In genomic region chr10:27503498-27504006, GRCh38 we compare ENCODE assay signal across 8 cellular contexts. TPM values are rescaled to one million over a fixed set of nuclear protein-coding genes. Genes with fewer than 3 reads are reported as not detected.
DNase-seq lines count a peak whose midpoint lies in the region; ATAC-seq, FAIRE-seq and TF ChIP-seq lines count a peak whose summit lies in the region.

No MANE protein-coding gene starts in this region.

- H3K4me3 ChIP-seq in CD8-positive, alpha-beta T cell (ENCODE audit: low read depth, low read length): peak overlapping the region; percentile 28
- H3K4me3 ChIP-seq in H1 (ENCODE audit: extremely low read depth in 1 of 4, insufficient read depth in 2 of 4, low read depth in 3 of 4, low read length in 4 of 4) (peak overlapping the region; percentile 76 to 89 (median 82); a peak in 7 of 8 replicates), neutrophil (ENCODE audit: low read depth in 1 of 2, low read length in 1 of 2) (peak overlapping the region; percentile 74 to 89)

- no peak overlapping the region for H2BK20ac ChIP-seq in H1 (ENCODE audit: low read length)

- H3K36me3 ChIP-seq in CD8-positive, alpha-beta T cell (ENCODE audit: insufficient read depth, low read length): no peaks in the 10 kb centered on the region
- H3K36me3 ChIP-seq in H1 (ENCODE audit: control insufficient read depth in 2 of 4, insufficient read depth in 4 of 4, low read length in 3 of 4) (no peaks in the 10 kb centered on the region), neutrophil (peaks cover 6% of the 10 kb centered on the region)

- H2BK15ac ChIP-seq in H1 (ENCODE audit: low read length): 0 out of 2 replicates have a peak overlapping the region, but pooled peaks have one; percentile 49

- peak overlapping the region; percentile 99 for H3K4me3 Mint-ChIP-seq in CD8-positive, alpha-beta T cell

- no peak overlapping the region for H3K4ac ChIP-seq in H1 (replicated peaks; ENCODE audit: insufficient read length, low read depth, low read length)

- H3K4me1 Mint-ChIP-seq in CD8-positive, alpha-beta T cell (ENCODE audit: low read depth): peaks cover 46% of the 10 kb centered on the region

- H3K18ac ChIP-seq in H1 (ENCODE audit: extremely low read depth, low read length): no peak overlapping the region

- H3K27ac Mint-ChIP-seq in CD8-positive, alpha-beta T cell: peak overlapping the region; percentile 98

- peaks cover 28% of the 10 kb centered on the region for H3K4me1 ChIP-seq in CD8-positive, alpha-beta T cell (ENCODE audit: insufficient read depth, low read length)
- H3K4me1 ChIP-seq in H1 (replicated peaks in 1 of 4; ENCODE audit: control insufficient read depth in 3 of 4, insufficient read depth in 4 of 4, low read length in 3 of 4): no peaks in the 10 kb centered on the region
- H3K4me1 ChIP-seq in neutrophil (ENCODE audit: control insufficient read depth in 1 of 2, insufficient read depth in 1 of 2, low read depth in 1 of 2, low read length in 1 of 2): peaks cover 37 to 41% of the 10 kb centered on the region in 2 experiments

- H3K36me3 Mint-ChIP-seq in CD8-positive, alpha-beta T cell: peaks cover 25% of the 10 kb centered on the region

- FAIRE-seq in H1 (lab: Jason Lieb, UNC): no peak

- H3K27ac ChIP-seq in CD8-positive, alpha-beta T cell (ENCODE audit: low read depth, low read length): peak overlapping the region; percentile 81
- H3K27ac ChIP-seq in H1 (ENCODE audit: low read depth, low read length) (peak overlapping the region; percentile 13; the same call in 1 of the 2 replicates), neutrophil (peak overlapping the region; percentile 89)

- peak overlapping the region in 3 of 4 experiments; percentile 13 to 86 (median 26); a peak in 4 of 7 replicates for H3K9ac ChIP-seq in H1 (replicated peaks in 1 of 4; ENCODE audit: extremely low read depth in 1 of 4, low read depth in 3 of 4, low read length in 3 of 4)

- POLR2A ChIA-PET in CD8-positive, alpha-beta T cell (lab: Charles Lee): interaction anchor here (0.7 to 2.4 kb wide), 20 partner anchors 8 to 1029 kb away, joined by 3 to 12 read pairs (median 5); partner anchors contain the start of genes MPP7, WAC and YME1L1
- POLR2A ChIA-PET in H1 (lab: Charles Lee; ENCODE audit: partially characterized antibody): interaction anchor here (0.6 to 1.6 kb wide), 2 partner anchors 10 to 33 kb away, joined by 4 to 6 read pairs; no protein-coding TSS in a partner anchor

- no peaks in the 10 kb centered on the region for H3K9me3 ChIP-seq in CD8-positive, alpha-beta T cell (ENCODE audit: low read length)
- H3K9me3 ChIP-seq in H1 (ENCODE audit: insufficient read depth in 2 of 2, low read depth in 1 of 2, low read length in 1 of 2) (no peaks in the 10 kb centered on the region), neutrophil (no peaks in the 10 kb centered on the region)

- H3K23me2 ChIP-seq in H1 (ENCODE audit: low read depth, low read length): no peaks in the 10 kb centered on the region

- no peak overlapping the region for H2AK5ac ChIP-seq in H1 (ENCODE audit: low read depth, low read length)

- CTCF ChIA-PET in CD8-positive, alpha-beta T cell (lab: Charles Lee): interaction anchor here (0.5 to 2.8 kb wide), 8 partner anchors 10 to 261 kb away, joined by 3 to 14 read pairs (median 5); no protein-coding TSS in a partner anchor
- CTCF ChIA-PET in H1 (lab: Charles Lee; ENCODE audit: partially characterized antibody): interaction anchor here (0.7 to 1.2 kb wide), 2 partner anchors 134 to 154 kb away, joined by 3 read pairs; no protein-coding TSS in a partner anchor

- peaks cover 5 to 39% of the 10 kb centered on the region in 2 experiments; a peak in 3 of 4 replicates for H3K79me2 ChIP-seq in H1 (ENCODE audit: control insufficient read depth in 1 of 2, insufficient read depth in 2 of 2, low read length in 2 of 2)

- intact Hi-C loops in CD8-positive, alpha-beta T cell (cut with DNase I, micrococcal nuclease): loop anchor here (1.0 to 10.0 kb wide), 15 partner anchors 38 to 1171 kb away; partner anchors contain the start of genes ABI1 (in 2 of the 2), ACBD5 (in 2 of the 2), YME1L1 (in 2 of the 2) and BAMBI (in 1 of the 2)

- peak overlapping the region; percentile 97 for H2AFZ ChIP-seq in H1 (ENCODE audit: low read length)

- no peak for TF ChIP-seq EP300 in H1 (IDR thresholded peaks at IDR 0.05; ENCODE audit: borderline replicate concordance in 1 of 2, low read depth in 2 of 2, low read length in 2 of 2)

- no peak overlapping the region for H4K5ac ChIP-seq in H1 (ENCODE audit: insufficient read length, low read depth, low read length)

- 57% methylated on average over 4 of the region's 4 CpGs; no CpG with 5 or more reads in 1 of the 2 experiments for WGBS in H1 (ENCODE audit: extremely low coverage in 1 of 2, insufficient coverage in 1 of 2, insufficient read length in 1 of 2, insufficient replicate concordance in 2 of 2, low coverage in 1 of 2, low lambda C conversion rate in 2 of 2, missing lambda C conversion rate in 1 of 2), 2 experiments

- no peak for DNase-seq in CD8-positive, alpha-beta T cell
- peak; percentile 25 for DNase-seq in NCI-H69 (lab: John Stamatoyannopoulos, UW)
- no peak for DNase-seq in H1 (ENCODE audit: low read depth in 1 of 2, low spot score in 2 of 2)
- no peak for DNase-seq in glomerular visceral epithelial cell (ENCODE audit: extremely low spot score)
- no peak for DNase-seq in GDM1 (lab: John Stamatoyannopoulos, UW)
- DNase-seq in NCI-H1105 treated with DMSO at 0.1 percent for 48 hours (lab: John Stamatoyannopoulos, UW): no peak
- no peak for DNase-seq in SKM-1 treated with dmso at 0.1 percent for 144 hours (lab: John Stamatoyannopoulos, UW; ENCODE audit: unreplicated experiment)

- H3K14ac ChIP-seq in H1 (ENCODE audit: insufficient read length): no peak overlapping the region

- H3K56ac ChIP-seq in H1 (replicated peaks; ENCODE audit: insufficient read length, low read depth, low read length): no peak overlapping the region

- no peak overlapping the region for H3K23ac ChIP-seq in H1 (ENCODE audit: insufficient read length)

- H3K4me2 ChIP-seq in H1 (ENCODE audit: insufficient read depth in 1 of 2, low read depth in 2 of 2, low read length in 2 of 2): peak overlapping the region; percentile 55 to 76

- ATAC-seq in CD8-positive, alpha-beta T cell: no peak

- no peaks in the 10 kb centered on the region for H3K27me3 Mint-ChIP-seq in CD8-positive, alpha-beta T cell (ENCODE audit: low read depth)

- no peak for TF ChIP-seq RAD21 in H1 (IDR thresholded peaks at IDR 0.05 in 1 of 2, conservative IDR thresholded peaks at IDR 0.05 in 1 of 2; ENCODE audit: low read depth in 2 of 2, low read length in 2 of 2)

- H4K20me1 ChIP-seq in H1 (replicated peaks in 1 of 2; ENCODE audit: control insufficient read depth in 1 of 2, insufficient read depth in 2 of 2, low read length in 2 of 2): no peaks in the 10 kb centered on the region

- no peak overlapping the region for H2BK120ac ChIP-seq in H1 (replicated peaks; ENCODE audit: low read depth, low read length)

- no peak for TF ChIP-seq POLR2A in H1 (IDR thresholded peaks at IDR 0.05; ENCODE audit: control extremely low read depth in 1 of 2, low read depth in 2 of 2, low read length in 2 of 2)

- no peak overlapping the region for H4K8ac ChIP-seq in H1 (ENCODE audit: extremely low read depth, insufficient read depth, low read length)

- H3K9me3 Mint-ChIP-seq in CD8-positive, alpha-beta T cell: no peaks in the 10 kb centered on the region

- no peak overlapping the region for H4K91ac ChIP-seq in H1 (replicated peaks; ENCODE audit: insufficient read length, low read length)

- TF ChIP-seq CTCF in CD8-positive, alpha-beta T cell (IDR thresholded peaks at IDR 0.05): no peak
- no peak for TF ChIP-seq CTCF in H1 (IDR thresholded peaks at IDR 0.05; ENCODE audit: control extremely low read depth in 1 of 3, insufficient read depth in 1 of 3, low read depth in 1 of 3, low read length in 3 of 3)
- no peak for TF ChIP-seq CTCF in neutrophil (IDR thresholded peaks at IDR 0.05)

- no peak overlapping the region; the same call in 1 of the 2 replicates for H2BK5ac ChIP-seq in H1 (ENCODE audit: low read depth, low read length)

- H2BK12ac ChIP-seq in H1 (ENCODE audit: low read depth, low read length): no peak overlapping the region; the same call in 1 of the 2 replicates

- no peaks in the 10 kb centered on the region for H3K79me1 ChIP-seq in H1 (ENCODE audit: low read depth, low read length)

- H3K27me3 ChIP-seq in CD8-positive, alpha-beta T cell (ENCODE audit: insufficient read depth, low read length): no peaks in the 10 kb centered on the region
- H3K27me3 ChIP-seq in H1 (replicated peaks in 1 of 4; ENCODE audit: control insufficient read depth in 3 of 4, extremely low read depth in 1 of 4, insufficient read depth in 3 of 4, low read length in 3 of 4) (no peaks in the 10 kb centered on the region), neutrophil (no peaks in the 10 kb centered on the region)

TF ChIP-seq in H1, 55 proteins besides CTCF, POLR2A, EP300 and RAD21:
- TF ChIP-seq SP1 (IDR thresholded peaks at IDR 0.05; ENCODE audit: low read depth, low read length) (no peak), RXRA (IDR thresholded peaks at IDR 0.05; ENCODE audit: insufficient read depth, low read depth, low read length) (no peak), SAP30 (IDR thresholded peaks at IDR 0.05; ENCODE audit: insufficient read depth, insufficient replicate concordance, low read length) (no peak), SIN3A (conservative IDR thresholded peaks at IDR 0.05 in 1 of 2, IDR thresholded peaks at IDR 0.05 in 1 of 2; ENCODE audit: low read depth in 1 of 2, low read length in 2 of 2) (no peak), ZNF274 (IDR thresholded peaks at IDR 0.05; ENCODE audit: borderline replicate concordance, extremely low read depth, low read length) (no peak), YY1 (IDR thresholded peaks at IDR 0.05; ENCODE audit: low read depth, low read length) (no peak), BRCA1 (IDR thresholded peaks at IDR 0.05; ENCODE audit: low read depth, low read length) (no peak), SUZ12 (IDR thresholded peaks at IDR 0.05; ENCODE audit: low read length) (no peak)

RNA-seq across cellular contexts. Expression of gene RAB18, which starts 0.6 kb away (rescaled TPM):
- 100 to 1,000 TPM; 130 to 146 TPM for total RNA-seq in CD8-positive, alpha-beta T cell
- total RNA-seq in H1 (2021; fragmentation: NEBNext Ultra II Directional; extraction: Animal tissue kit (Norgen Biotek cat#: 25700)): 69.7 and 73.7 TPM in 2 replicates
- polyA plus RNA-seq in H1 (2011; rRNA removed): 7.5 and 14.7 TPM in 2 replicates
- polyA plus RNA-seq in H1 (2011; cell fraction: cytosol; rRNA removed): 17.5 TPM
- polyA plus RNA-seq in H1 (2011; cell fraction: nucleus; rRNA removed): 2.3 TPM
- 24.4 to 61.8 TPM (median 30.3 TPM) in 4 replicates for polyA plus RNA-seq in H1 (2012, experiment 1 of 2)
- polyA plus RNA-seq in H1 (2012, experiment 2 of 2): 2.0 TPM
- polyA plus RNA-seq in H1 (2013, experiment 1 of 2): 32.5 TPM
- 33.4 TPM for polyA plus RNA-seq in H1 (2013, experiment 2 of 2)
- 9.2 TPM in 2 replicates for polyA minus RNA-seq in H1 (2011; rRNA and poly(A)+ RNA removed)
- polyA minus RNA-seq in H1 (2011; cell fraction: cytosol; rRNA and poly(A)+ RNA removed): 14.9 TPM
- 16.3 TPM for polyA minus RNA-seq in H1 (2011; cell fraction: nucleus; rRNA and poly(A)+ RNA removed)

Comparison
In these comparisons a context has a peak if more than half of its experiments do, and no peak if none do; other contexts are left out.
1. H3K27ac ChIP-seq: peak in every context shown above with its lines; median percentile 89 in neutrophil; 81 in CD8-positive, alpha-beta T cell; 13 in H1.
2. H3K4me3 ChIP-seq: peak in every context shown above with its lines; median percentile 82 in H1; 82 in neutrophil; 28 in CD8-positive, alpha-beta T cell.